ENCODE assay signal across 8 cellular contexts in the genomic region with DNA sequence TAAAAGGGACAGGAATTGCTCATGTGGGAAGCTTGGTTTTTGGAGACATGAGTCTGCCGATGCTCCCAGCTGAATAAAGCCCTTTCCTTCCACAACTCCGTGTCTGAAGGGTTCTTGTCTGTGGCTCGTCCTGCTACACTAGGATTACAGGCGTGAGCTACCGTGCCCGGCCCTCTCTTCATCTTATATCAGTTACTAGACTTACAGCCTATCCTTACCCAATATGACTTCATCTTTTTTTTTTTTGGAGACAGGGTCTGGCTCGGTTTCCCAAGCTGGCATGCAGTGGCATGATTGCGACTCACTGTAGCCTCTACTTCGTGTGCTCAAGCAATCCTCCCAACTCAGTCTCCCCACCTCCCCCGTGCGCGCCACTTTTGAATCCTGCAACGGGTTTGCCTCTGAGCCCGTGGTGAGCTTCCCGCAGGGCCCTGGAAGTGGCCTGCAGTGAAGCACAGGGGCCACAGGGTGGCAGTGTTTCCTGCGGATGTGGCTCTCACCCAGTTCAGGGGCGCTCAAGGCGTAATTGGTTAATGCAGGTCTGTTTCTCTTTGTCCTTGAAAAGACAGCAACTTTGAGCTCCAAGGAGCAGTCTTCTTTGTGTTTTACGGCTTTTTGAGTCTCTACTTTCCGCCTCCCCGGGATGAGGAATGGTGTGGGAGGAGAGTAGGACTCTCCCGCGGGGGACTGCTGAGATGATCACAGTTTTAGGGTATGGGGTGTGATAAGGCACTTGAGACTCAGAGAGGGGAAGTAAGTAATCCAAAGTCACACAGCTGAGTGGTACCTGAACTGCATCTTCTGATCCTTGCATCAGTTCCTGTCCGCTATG. TPM values are rescaled to one million over a fixed set of nuclear protein-coding genes. Genes with fewer than 3 reads are reported as not detected.
A peak's percentile ranks its signal among the peaks of the same experiment; 100 is the strongest.
DNase-seq lines count a peak whose midpoint lies in the region; ATAC-seq and TF ChIP-seq lines count a peak whose summit lies in the region.

No MANE protein-coding gene starts in this region.

- H3K4me2 ChIP-seq in smooth muscle cell, result peak overlapping the region; percentile 75

- no peaks in the 10 kb centered on the region for H3K36me3 ChIP-seq in smooth muscle cell (ENCODE audit: low read depth)

- no peaks in the 10 kb centered on the region for H3F3A ChIP-seq in smooth muscle cell (ENCODE audit: low read depth)

- H3K9ac ChIP-seq in smooth muscle cell (ENCODE audit: low read depth), result no peak overlapping the region

- peak; percentile 97 for TF ChIP-seq CTCF in CD4-positive, alpha-beta T cell (IDR thresholded peaks at IDR 0.05)
- peak; percentile 96 for TF ChIP-seq CTCF in smooth muscle cell (IDR thresholded peaks at IDR 0.05; ENCODE audit: borderline replicate concordance, insufficient read depth, poor library complexity, severe bottlenecking)

- no peak overlapping the region for H3K27ac Mint-ChIP-seq in CD4-positive, alpha-beta T cell

- H4K20me1 ChIP-seq in smooth muscle cell (ENCODE audit: low read depth), result no peaks in the 10 kb centered on the region

- POLR2A ChIA-PET in CD4-positive, alpha-beta T cell (lab: Charles Lee), result interaction anchor here (0.7 to 1.2 kb wide), 2 partner anchors 17 to 352 kb away, joined by 3 to 5 read pairs; a partner anchor contains a TSS

- peak; percentile 100 for ATAC-seq in CD4-positive, alpha-beta T cell (ENCODE audit: poor library complexity)
- ATAC-seq in GM21529 (IDR thresholded peaks at IDR 0.05; ENCODE audit: unreplicated experiment), result peak; percentile 57
- ATAC-seq in HG03342 (IDR thresholded peaks at IDR 0.05; ENCODE audit: unreplicated experiment), result no peak

- H3K4me1 Mint-ChIP-seq in CD4-positive, alpha-beta T cell (ENCODE audit: low read depth), result peaks cover 10% of the 10 kb centered on the region

- H3K27me3 ChIP-seq in CD4-positive, alpha-beta T cell (ENCODE audit: control insufficient read depth, insufficient read depth, low read length), result no peaks in the 10 kb centered on the region
- H3K27me3 ChIP-seq in smooth muscle cell (ENCODE audit: low read depth), result no peaks in the 10 kb centered on the region

- no peaks in the 10 kb centered on the region for H3K4me1 ChIP-seq in smooth muscle cell (ENCODE audit: low read depth)

- CTCF ChIA-PET in CD4-positive, alpha-beta T cell (lab: Charles Lee), result interaction anchor here (0.6 to 1.6 kb wide), 20 partner anchors 8 to 478 kb away, joined by 3 to 27 read pairs (median 4); no protein-coding TSS in a partner anchor

- H3K27me3 Mint-ChIP-seq in CD4-positive, alpha-beta T cell, result peaks cover 19% of the 10 kb centered on the region

- peak overlapping the region; percentile 46 for H2AFZ ChIP-seq in smooth muscle cell (ENCODE audit: low read depth)

- intact Hi-C loops in CD4-positive, alpha-beta T cell (cut with DNase I, micrococcal nuclease), result loop anchor here (1.0 to 2.0 kb wide), 2 partner anchors 393 to 476 kb away; no protein-coding TSS in a partner anchor

- WGBS in smooth muscle cell (ENCODE audit: low lambda C conversion rate), result 24% methylated on average over 24 of the region's 24 CpGs

- no peaks in the 10 kb centered on the region for H3K79me2 ChIP-seq in smooth muscle cell (ENCODE audit: low read depth)

- peak; percentile 54 to 74 (median 62) for DNase-seq in CD4-positive, alpha-beta T cell
- DNase-seq in NCI-H1417 (lab: John Stamatoyannopoulos, UW) (peak; percentile 69 to 83 (median 70)), T-helper 9 cell (peak; percentile 51), amygdala (lab: John Stamatoyannopoulos, UW) (peak in 46 of 56 donors; percentile 3 to 69 (median 24)), hypothalamus (lab: John Stamatoyannopoulos, UW) (peak in 47 of 51 donors; percentile 3 to 75 (median 30)), smooth muscle cell (lab: John Stamatoyannopoulos, UW; ENCODE audit: unreplicated experiment) (peak; percentile 23)

- H3K9me3 Mint-ChIP-seq in CD4-positive, alpha-beta T cell, result no peaks in the 10 kb centered on the region

- no peaks in the 10 kb centered on the region for H3K36me3 Mint-ChIP-seq in CD4-positive, alpha-beta T cell (ENCODE audit: low read depth)

- H3K27ac ChIP-seq in CD4-positive, alpha-beta T cell (ENCODE audit: low read depth, low read length), result no peak overlapping the region
- no peak overlapping the region for H3K27ac ChIP-seq in smooth muscle cell (ENCODE audit: low read depth)

- no peaks in the 10 kb centered on the region for H3K9me3 ChIP-seq in CD4-positive, alpha-beta T cell (ENCODE audit: control insufficient read depth, low read length)
- H3K9me3 ChIP-seq in smooth muscle cell (replicated peaks; ENCODE audit: low read depth), result no peaks in the 10 kb centered on the region

- H3K4me3 Mint-ChIP-seq in CD4-positive, alpha-beta T cell, result peak overlapping the region; percentile 66

- no peak overlapping the region for H3K4me3 ChIP-seq in smooth muscle cell

RNA-seq across cellular contexts. Expression of a gene that starts 22.7 kb away (rescaled TPM):
- total RNA-seq in CD4-positive, alpha-beta T cell, result under 1 TPM; 0.47 to 0.75 TPM
- 7.8 and 15.6 TPM in 2 replicates for total RNA-seq in smooth muscle cell
- polyA plus RNA-seq in smooth muscle cell, result 18.9 and 25.7 TPM in 2 replicates
